In genomic region chr3:157159037-157159761, GRCh38 we compare ENCODE assay signal across 8 cellular contexts. TPM values are rescaled to one million over a fixed set of nuclear protein-coding genes. Genes with fewer than 3 reads are reported as not detected.
A peak's percentile ranks its signal among the peaks of the same experiment; 100 is the strongest.
DNase-seq lines count a peak whose midpoint lies in the region; ATAC-seq and TF ChIP-seq lines count a peak whose summit lies in the region.

No MANE protein-coding gene starts in this region.

- H3K4me1 ChIP-seq in lower lobe of right lung: peaks cover 60% of the 10 kb centered on the region

- TF ChIP-seq CTCF in lower lobe of right lung (IDR thresholded peaks at IDR 0.05): peak; percentile 26

- H3K27me3 ChIP-seq in lower lobe of right lung (ENCODE audit: low read depth): no peaks in the 10 kb centered on the region

- H3K36me3 Mint-ChIP-seq in activated CD4-positive, alpha-beta T cell treated with anti-CD3 and anti-CD28 coated beads, Interleukin-2, amount 10 ng/mL, durations not matched to agents 24 days and 14 days (ENCODE audit: low read depth): peaks cover 58% of the 10 kb centered on the region
- H3K36me3 Mint-ChIP-seq in dendritic cell treated with granulocyte-macrophage colony-stimulating factor and Interleukin-4, amounts not matched to agents 40 ng/mL and 50 ng/mL, for 4 days (ENCODE audit: low read depth): peaks cover 63% of the 10 kb centered on the region

- no peaks in the 10 kb centered on the region for H3K27me3 Mint-ChIP-seq in activated CD4-positive, alpha-beta T cell treated with anti-CD3 and anti-CD28 coated beads, Interleukin-2, amount 10 ng/mL, durations not matched to agents 24 days and 14 days
- no peaks in the 10 kb centered on the region for H3K27me3 Mint-ChIP-seq in dendritic cell treated with granulocyte-macrophage colony-stimulating factor and Interleukin-4, amounts not matched to agents 40 ng/mL and 50 ng/mL, for 4 days

- ATAC-seq in HG02981 (IDR thresholded peaks at IDR 0.05; ENCODE audit: unreplicated experiment) (peak; percentile 44), lower lobe of right lung (peak; percentile 78)

- DNase-seq in NCI-H187 (lab: John Stamatoyannopoulos, UW) (peak; percentile 38 to 41), NCI-H187 treated with DMSO at 0.1 percent for 48 hours (lab: John Stamatoyannopoulos, UW) (no peak), NCI-H2196 (lab: John Stamatoyannopoulos, UW; ENCODE audit: unreplicated experiment) (peak; percentile 90), lower lobe of right lung (peak; percentile 83)
- DNase-seq in activated CD4-positive, alpha-beta T cell treated with anti-CD3 and anti-CD28 coated beads, Interleukin-2, amount 10 ng/mL, durations not matched to agents 24 days and 14 days: peak; percentile 94
- peak; percentile 58 to 62 (median 58) for DNase-seq in stimulated activated CD4-positive, alpha-beta T cell treated with anti-CD3 and anti-CD28 coated beads, TNF-alpha, amount 100 ng/mL, for 4 hours (ENCODE audit: low read depth in 3 of 3)

- peaks cover 47% of the 10 kb centered on the region for H3K4me1 Mint-ChIP-seq in activated CD4-positive, alpha-beta T cell treated with anti-CD3 and anti-CD28 coated beads, Interleukin-2, amount 10 ng/mL, durations not matched to agents 24 days and 14 days
- H3K4me1 Mint-ChIP-seq in dendritic cell treated with granulocyte-macrophage colony-stimulating factor and Interleukin-4, amounts not matched to agents 40 ng/mL and 50 ng/mL, for 4 days (ENCODE audit: low read depth): peaks cover 51% of the 10 kb centered on the region

- intact Hi-C loops in activated CD4-positive, alpha-beta T cell treated with anti-CD3 and anti-CD28 coated beads, Interleukin-2, amount 10 ng/mL, durations not matched to agents 24 days and 14 days (cut with micrococcal nuclease): loop anchor here (1.0 kb wide), 1 partner anchor 485 kb away; the partner anchor contains the start of gene TIPARP
- intact Hi-C loops in dendritic cell treated with granulocyte-macrophage colony-stimulating factor and Interleukin-4, amounts not matched to agents 40 ng/mL and 50 ng/mL, for 4 days (cut with micrococcal nuclease): loop anchor here (10.0 kb wide), 1 partner anchor 1646 kb away; the partner anchor contains the start of gene MFSD1
- intact Hi-C loops in lower lobe of right lung (cut with DNase I): no loop called here

- H3K27ac Mint-ChIP-seq in activated CD4-positive, alpha-beta T cell treated with anti-CD3 and anti-CD28 coated beads, Interleukin-2, amount 10 ng/mL, durations not matched to agents 24 days and 14 days: peak overlapping the region; percentile 99
- H3K27ac Mint-ChIP-seq in dendritic cell treated with granulocyte-macrophage colony-stimulating factor and Interleukin-4, amounts not matched to agents 40 ng/mL and 50 ng/mL, for 4 days: peak overlapping the region; percentile 98

- H3K4me3 Mint-ChIP-seq in activated CD4-positive, alpha-beta T cell treated with anti-CD3 and anti-CD28 coated beads, Interleukin-2, amount 10 ng/mL, durations not matched to agents 24 days and 14 days: peak overlapping the region; percentile 94
- H3K4me3 Mint-ChIP-seq in dendritic cell treated with granulocyte-macrophage colony-stimulating factor and Interleukin-4, amounts not matched to agents 40 ng/mL and 50 ng/mL, for 4 days: peak overlapping the region; percentile 99

- peaks cover 47% of the 10 kb centered on the region for H3K36me3 ChIP-seq in lower lobe of right lung

- H3K27ac ChIP-seq in lower lobe of right lung: peak overlapping the region; percentile 100

- H3K4me3 ChIP-seq in lower lobe of right lung: peak overlapping the region; percentile 83

- H3K9me3 ChIP-seq in lower lobe of right lung: no peaks in the 10 kb centered on the region

- H3K9me3 Mint-ChIP-seq in activated CD4-positive, alpha-beta T cell treated with anti-CD3 and anti-CD28 coated beads, Interleukin-2, amount 10 ng/mL, durations not matched to agents 24 days and 14 days: no peaks in the 10 kb centered on the region
- H3K9me3 Mint-ChIP-seq in dendritic cell treated with granulocyte-macrophage colony-stimulating factor and Interleukin-4, amounts not matched to agents 40 ng/mL and 50 ng/mL, for 4 days: no peaks in the 10 kb centered on the region

RNA-seq across cellular contexts. Expression of gene CCNL1, which starts 0.7 kb away (rescaled TPM):
- 171 and 172 TPM in 2 replicates for total RNA-seq in activated CD4-positive, alpha-beta T cell treated with anti-CD3 and anti-CD28 coated beads, Interleukin-2, amount 10 ng/mL, durations not matched to agents 24 days and 14 days
- 133 TPM for total RNA-seq in lower lobe of right lung
